9 cellular contexts compared by ENCODE assay signal in the genomic region with DNA sequence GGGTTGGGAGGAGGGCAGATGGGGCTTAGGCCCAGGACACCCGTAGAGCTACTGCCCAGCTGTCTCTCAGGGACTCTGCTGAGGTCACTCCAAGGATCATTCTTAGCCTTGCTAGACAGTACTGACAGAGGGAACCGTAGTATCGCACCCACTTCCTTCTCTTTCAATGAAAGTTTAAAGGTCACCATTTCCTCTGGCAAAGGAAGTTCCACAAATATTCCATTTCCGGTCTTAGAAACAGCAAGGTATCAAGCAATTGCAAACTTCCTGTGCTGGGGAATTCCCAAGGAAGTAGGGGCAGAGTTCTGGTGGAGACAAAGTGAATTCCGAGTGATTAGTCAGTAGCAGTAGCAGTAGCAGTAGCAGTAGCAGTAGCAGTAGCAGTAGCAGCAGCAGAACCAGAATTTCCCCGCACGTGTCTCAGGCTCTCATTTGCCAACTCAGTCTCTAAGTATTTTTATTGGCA. TPM values are rescaled to one million over a fixed set of nuclear protein-coding genes. Genes with fewer than 3 reads are reported as not detected.
DNase-seq lines count a peak whose midpoint lies in the region; ATAC-seq, FAIRE-seq and TF ChIP-seq lines count a peak whose summit lies in the region.
"Had no signal": no experiment of that assay in that cellular context is flagged by ENCODE, and none has a peak within 500 bp of the region (broad histone marks: within the 10 kb centered on the region; RNA-seq: fewer than 3 reads in every experiment).

No MANE protein-coding gene starts in this region.

- peak overlapping the region; percentile 94 for H3K27ac ChIP-seq in astrocyte (ENCODE audit: low read depth, low read length)
- H3K27ac ChIP-seq in transverse colon, result peak overlapping the region in 2 of 4 donors; percentile 4 to 22

- H3K9me3 Mint-ChIP-seq in astrocyte (ENCODE audit: unreplicated experiment), result peaks cover 6% of the 10 kb centered on the region

- H3K4me1 ChIP-seq in astrocyte (ENCODE audit: insufficient read depth, low read length) (peaks cover 33% of the 10 kb centered on the region), transverse colon (peaks cover 0 to 16% (median 3%) of the 10 kb centered on the region in 4 donors)

- TF ChIP-seq CTCF in BJ (IDR thresholded peaks at IDR 0.05; ENCODE audit: insufficient read depth, low read depth, low read length), result no peak
- TF ChIP-seq CTCF in astrocyte (IDR thresholded peaks at IDR 0.05; ENCODE audit: insufficient read depth, low read depth, low read length), result no peak
- no peak for TF ChIP-seq CTCF in transverse colon (IDR thresholded peaks at IDR 0.05)
- TF ChIP-seq CTCF in GM10266 (IDR thresholded peaks at IDR 0.05; ENCODE audit: control insufficient read depth, insufficient read depth, low read depth, missing control alignments), result no peak

- in situ Hi-C loops in transverse colon (cut with MboI; ENCODE audit: low pct_ligation_motif_present in 1 of 4, low pct_unique_long_range_greater_than_20kb in 1 of 4, low sequenced_read_pairs in 3 of 4), result no loop called here

- ATAC-seq in HG03378 (IDR thresholded peaks at IDR 0.05; ENCODE audit: unreplicated experiment) (peak; percentile 50), GM18511 (IDR thresholded peaks at IDR 0.05; ENCODE audit: unreplicated experiment) (no peak)

- H3K4me2 ChIP-seq in astrocyte (ENCODE audit: low read length), result peak overlapping the region; percentile 63

- H4K20me1 ChIP-seq in astrocyte (ENCODE audit: insufficient read depth, low read length), result no peaks in the 10 kb centered on the region

- peak; percentile 39 for DNase-seq in BJ (ENCODE audit: low read depth)
- DNase-seq in astrocyte (ENCODE audit: low read depth), result peak; percentile 84
- peak; percentile 93 to 99 for DNase-seq in lung microvascular endothelial cell (ENCODE audit: low read depth in 2 of 2)
- DNase-seq in NCI-H510A (lab: John Stamatoyannopoulos, UW), result no peak
- DNase-seq in transverse colon, result no peak
- no peak for DNase-seq in GM10266 (ENCODE audit: extremely low spot score)

- H3K27me3 ChIP-seq in BJ (ENCODE audit: control insufficient read depth, insufficient read depth, low read length) (no peaks in the 10 kb centered on the region), astrocyte (ENCODE audit: insufficient read depth, low read length) (no peaks in the 10 kb centered on the region), transverse colon (no peaks in the 10 kb centered on the region)

- WGBS in transverse colon (ENCODE audit: low coverage in 1 of 2), 2 donors, result 42% methylated on average over 7 of the region's 7 CpGs; no CpG with 5 or more reads in 1 of the 2 donors

- H3K79me2 ChIP-seq in astrocyte (ENCODE audit: insufficient read depth, low read length), result no peaks in the 10 kb centered on the region

- intact Hi-C loops in transverse colon (cut with DNase I; ENCODE audit: low total_unique reads), result no loop called here

- TF ChIP-seq EP300 in transverse colon (IDR thresholded peaks at IDR 0.05; ENCODE audit: low read depth), result no peak

- H3K36me3 ChIP-seq in BJ (ENCODE audit: control insufficient read depth, insufficient read depth, low read length) (no peaks in the 10 kb centered on the region), astrocyte (ENCODE audit: insufficient read depth, low read length) (no peaks in the 10 kb centered on the region), transverse colon (no peaks in the 10 kb centered on the region)

- no peaks in the 10 kb centered on the region for H3K9me3 ChIP-seq in astrocyte (ENCODE audit: insufficient read depth, low read depth, low read length)
- peaks cover 0 to 3% of the 10 kb centered on the region in 2 donors for H3K9me3 ChIP-seq in transverse colon

- CTCF ChIA-PET in BJ (lab: Yijun Ruan, JAX), result interaction anchor here (0.6 to 1.9 kb wide), 3 partner anchors 14 to 130 kb away, joined by 4 to 10 read pairs (median 4); a partner anchor contains a TSS

- no peak overlapping the region for H3K4me3 Mint-ChIP-seq in astrocyte (ENCODE audit: unreplicated experiment)

- H3K4me1 Mint-ChIP-seq in astrocyte (ENCODE audit: low read depth, unreplicated experiment), result peaks cover 28% of the 10 kb centered on the region

- POLR2A ChIA-PET in BJ (lab: Charles Lee), result no interaction called here

- no peak for TF ChIP-seq POLR2A in transverse colon (IDR thresholded peaks at IDR 0.05)

- H3K9ac ChIP-seq in astrocyte (ENCODE audit: low read length), result peak overlapping the region; percentile 79

- H3K36me3 Mint-ChIP-seq in astrocyte (ENCODE audit: low read depth, unreplicated experiment), result no peaks in the 10 kb centered on the region

- H2AFZ ChIP-seq in astrocyte (ENCODE audit: low read depth, low read length), result peak overlapping the region; percentile 78

- H3K27ac Mint-ChIP-seq in astrocyte (ENCODE audit: unreplicated experiment), result peak overlapping the region; percentile 42

- FAIRE-seq in astrocyte (lab: Jason Lieb, UNC), result peak; percentile 50

- no peaks in the 10 kb centered on the region for H3K27me3 Mint-ChIP-seq in astrocyte (ENCODE audit: low read depth, unreplicated experiment)

- H3K4me3 ChIP-seq in BJ (ENCODE audit: low read depth, low read length), result no peak overlapping the region
- no peak overlapping the region for H3K4me3 ChIP-seq in astrocyte (ENCODE audit: insufficient read depth, low read depth, low read length)
- no peak overlapping the region for H3K4me3 ChIP-seq in transverse colon
- H3K4me3 ChIP-seq: skin epidermis had no signal

RNA-seq across cellular contexts. Expression of a gene that starts 24.7 kb away (rescaled TPM):
- 7.6 and 8.4 TPM in 2 replicates for polyA plus RNA-seq in BJ (2011; rRNA removed)
- polyA minus RNA-seq in BJ (2011; rRNA and poly(A)+ RNA removed), result 15.2 and 18.1 TPM in 2 replicates
- total RNA-seq in astrocyte (not detected in 2 replicates), lung microvascular endothelial cell (0.22 TPM in 1 of 2 replicates, not detected in the other), transverse colon (1 to 10 TPM in 3 of 4 donors, not detected in 1; 1.9 to 7.1 (median 4.6) TPM)

RNA-seq across cellular contexts. Expression of a gene that starts 27.6 kb away (rescaled TPM):
- polyA plus RNA-seq in BJ (2011; rRNA removed), result 0.11 and 0.17 TPM in 2 replicates
- 0.14 TPM in 1 of 2 replicates, not detected in the other for polyA minus RNA-seq in BJ (2011; rRNA and poly(A)+ RNA removed)
- total RNA-seq in astrocyte (0.31 and 0.43 TPM in 2 replicates), lung microvascular endothelial cell (under 0.01 TPM in 1 of 2 replicates, not detected in the other), transverse colon (not detected)

RNA-seq across cellular contexts. Expression of a gene that starts 47.5 kb away (rescaled TPM):
- 3.3 and 6.4 TPM in 2 replicates for polyA plus RNA-seq in BJ (2011; rRNA removed)
- polyA minus RNA-seq in BJ (2011; rRNA and poly(A)+ RNA removed), result 3.4 and 3.5 TPM in 2 replicates
- total RNA-seq in astrocyte (0.96 and 2.1 TPM in 2 replicates), lung microvascular endothelial cell (0.60 and 2.0 TPM in 2 replicates), transverse colon (10 to 100 TPM in 1 of 4 donors, 1 to 10 TPM in 1, under 1 TPM in 1, not detected in 1; 0.64 to 33.0 (median 2.2) TPM)

Comparison
In these comparisons a context has a peak if more than half of its experiments do, and no peak if none do; other contexts are left out.
1. DNase-seq: peak in BJ (single experiment), astrocyte (single experiment) and lung microvascular endothelial cell (2 of 2); none in NCI-H510A (single experiment), transverse colon (single experiment) and GM10266 (single experiment).